In the genomic region with DNA sequence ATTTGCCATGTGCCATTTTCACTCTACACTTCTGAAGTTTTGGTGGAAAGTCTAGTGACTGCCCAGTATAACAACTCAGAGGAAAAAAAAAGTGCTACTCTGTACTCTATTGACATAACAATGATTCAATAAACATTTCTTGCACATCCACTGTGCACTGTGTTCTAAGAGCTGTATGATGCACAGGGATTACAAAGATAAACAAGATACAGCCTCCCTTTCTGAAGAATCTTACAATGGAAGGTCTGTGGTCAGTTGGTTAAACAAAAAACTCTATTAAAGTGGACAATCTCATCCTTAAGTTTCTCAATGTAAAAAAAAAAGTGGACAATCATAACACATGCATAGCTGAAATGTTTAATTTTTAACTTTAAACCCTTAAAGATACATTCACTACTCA, we compare ENCODE assay signal across 29 cellular contexts.
DNase-seq lines count a peak whose midpoint lies in the region; FAIRE-seq and TF ChIP-seq lines count a peak whose summit lies in the region.
"Had no signal": no experiment of that assay in that cellular context is flagged by ENCODE, and none has a peak within 500 bp of the region (broad histone marks: within the 10 kb centered on the region; RNA-seq: fewer than 3 reads in every experiment).

No MANE protein-coding gene starts in this region.

- no peak overlapping the region for H3K4me3 Mint-ChIP-seq in astrocyte (ENCODE audit: unreplicated experiment)
- H3K4me3 Mint-ChIP-seq: activated CD4-positive, alpha-beta T cell treated with anti-CD3 and anti-CD28 coated beads for 36 hours; immature natural killer cell; natural killer cell; T-helper 17 cell had no signal

- no peaks in the 10 kb centered on the region for H3K4me1 ChIP-seq in astrocyte (ENCODE audit: insufficient read depth, low read length)
- H3K4me1 ChIP-seq: BLaER1, left ventricle myocardium inferior, uterus had no signal

- H3K9me3 ChIP-seq in AG04450 (ENCODE audit: control insufficient read depth, insufficient read depth, low read length) (no peaks in the 10 kb centered on the region), astrocyte (ENCODE audit: insufficient read depth, low read depth, low read length) (no peaks in the 10 kb centered on the region)
- H3K9me3 ChIP-seq: BLaER1, left ventricle myocardium inferior, SJSA1, thoracic aorta, uterus had no signal

- H3K4me2 ChIP-seq in astrocyte (ENCODE audit: low read length), result no peak overlapping the region
- H3K4me2 ChIP-seq: BLaER1 had no signal

- no peaks in the 10 kb centered on the region for H4K20me1 ChIP-seq in astrocyte (ENCODE audit: insufficient read depth, low read length)
- H4K20me1 ChIP-seq: BLaER1 had no signal

- H3K36me3 Mint-ChIP-seq in astrocyte (ENCODE audit: low read depth, unreplicated experiment), result no peaks in the 10 kb centered on the region
- H3K36me3 Mint-ChIP-seq: natural killer cell had no signal

- no peaks in the 10 kb centered on the region for H3K79me2 ChIP-seq in astrocyte (ENCODE audit: insufficient read depth, low read length)

- H2AFZ ChIP-seq in astrocyte (ENCODE audit: low read depth, low read length), result no peak overlapping the region

- TF ChIP-seq CTCF in AG04450 (IDR thresholded peaks at IDR 0.05; ENCODE audit: low read depth, low read length) (no peak), astrocyte (IDR thresholded peaks at IDR 0.05; ENCODE audit: insufficient read depth, low read depth, low read length) (no peak), fibroblast of villous mesenchyme (IDR thresholded peaks at IDR 0.05; ENCODE audit: insufficient read depth, low read depth, low read length) (no peak)

- peaks cover 1% of the 10 kb centered on the region for H3K27me3 Mint-ChIP-seq in astrocyte (ENCODE audit: low read depth, unreplicated experiment)
- H3K27me3 Mint-ChIP-seq: T-helper 17 cell had no signal

- FAIRE-seq in H54 (lab: Jason Lieb, UNC) (peak; percentile 23), astrocyte (lab: Jason Lieb, UNC) (no peak)
- FAIRE-seq: A204.1, HTR-8/SVneo had no signal

- DNase-seq in AG04450 (ENCODE audit: low read depth, low spot score) (peak; percentile 78), H54 (ENCODE audit: insufficient read length, low spot score) (no peak), astrocyte (ENCODE audit: low read depth) (peak; percentile 44), fibroblast of villous mesenchyme (ENCODE audit: low read depth) (peak; percentile 83), GF-D8 (lab: John Stamatoyannopoulos, UW) (no peak), Kasumi-1 (lab: John Stamatoyannopoulos, UW) (no peak), NCI-H1092 treated with DMSO at 0.1 percent for 48 hours (lab: John Stamatoyannopoulos, UW) (no peak), NCI-H774 (lab: John Stamatoyannopoulos, UW) (no peak)
- DNase-seq: activated CD4-positive, alpha-beta T cell treated with anti-CD3 and anti-CD28 coated beads for 36 hours; activated CD8-positive, alpha-beta memory T cell treated with anti-CD3 and anti-CD28 coated beads for 24 hours; activated gamma-delta T cell treated with Interleukin-2 at 50 U/mL for 16 hours; activated T-cell treated with anti-CD3 and anti-CD28 coated beads, Interleukin-2, amount 50 U/mL, for 1 hour; COR-L47; cortex of kidney; hippocampal formation; immature natural killer cell; left ventricle myocardium inferior; natural killer cell; NCI-H1048; NCI-H187 treated with DMSO at 0.1 percent for 48 hours; NCI-H526 treated with DMSO at 0.1 percent for 48 hours; stimulated activated naive CD8-positive, alpha-beta T cell treated with anti-CD3 and anti-CD28 coated beads, Interleukin-15, Interleukin-2, amounts not matched to agents 100 U/mL and 50 U/mL, for 24 hours; T-helper 17 cell; uterus had no signal

- no peak overlapping the region for H3K9ac ChIP-seq in astrocyte (ENCODE audit: low read length)
- H3K9ac ChIP-seq: BLaER1 had no signal

- H3K27me3 ChIP-seq in AG04450 (ENCODE audit: control insufficient read depth, insufficient read depth, low read length) (peaks cover 3% of the 10 kb centered on the region), astrocyte (ENCODE audit: insufficient read depth, low read length) (no peaks in the 10 kb centered on the region)
- H3K27me3 ChIP-seq: BLaER1, SJSA1, uterus had no signal

- H3K36me3 ChIP-seq in astrocyte (ENCODE audit: insufficient read depth, low read length), result no peaks in the 10 kb centered on the region
- H3K36me3 ChIP-seq: BLaER1, left ventricle myocardium inferior, SJSA1, thoracic aorta, uterus had no signal

- no peak for TF ChIP-seq POLR2A in H54 (IDR thresholded peaks at IDR 0.05; ENCODE audit: low read depth, low read length)

- H3K27ac ChIP-seq in AG04450 (ENCODE audit: low read depth, low read length) (no peak overlapping the region), astrocyte (ENCODE audit: low read depth, low read length) (no peak overlapping the region)
- H3K27ac ChIP-seq: BLaER1, left ventricle myocardium inferior, SJSA1, thoracic aorta, uterus had no signal

- no peak overlapping the region for H3K4me3 ChIP-seq in AG04450 (ENCODE audit: low read depth, low read length)
- no peak overlapping the region for H3K4me3 ChIP-seq in astrocyte (ENCODE audit: insufficient read depth, low read depth, low read length)
- no peak overlapping the region for H3K4me3 ChIP-seq in fibroblast of villous mesenchyme (ENCODE audit: low read depth, low read length)
- H3K4me3 ChIP-seq: BLaER1, left ventricle myocardium inferior, SJSA1, thoracic aorta, uterus had no signal

- H3K4me1 Mint-ChIP-seq in astrocyte (ENCODE audit: low read depth, unreplicated experiment), result peaks cover 3% of the 10 kb centered on the region
- H3K4me1 Mint-ChIP-seq: activated CD4-positive, alpha-beta T cell treated with anti-CD3 and anti-CD28 coated beads for 36 hours; immature natural killer cell; natural killer cell; T-helper 17 cell had no signal

- H3K9me3 Mint-ChIP-seq in astrocyte (ENCODE audit: unreplicated experiment), result no peaks in the 10 kb centered on the region
- H3K9me3 Mint-ChIP-seq: immature natural killer cell, natural killer cell had no signal

- CTCF ChIA-PET in AG04450 (lab: Charles Lee), result no interaction called here

- no peak overlapping the region for H3K27ac Mint-ChIP-seq in astrocyte (ENCODE audit: unreplicated experiment)
- H3K27ac Mint-ChIP-seq: activated CD4-positive, alpha-beta T cell treated with anti-CD3 and anti-CD28 coated beads for 36 hours; immature natural killer cell; natural killer cell; T-helper 17 cell had no signal

- POLR2A ChIA-PET in AG04450 (lab: Yijun Ruan, JAX), result interaction anchor here (0.5 to 1.2 kb wide), 6 partner anchors 12 to 426 kb away, joined by 3 to 8 read pairs (median 4); no protein-coding TSS in a partner anchor

Comparison
In these comparisons a context has a peak if more than half of its experiments do, and no peak if none do; other contexts are left out.
1. DNase-seq: peak in AG04450 (single experiment), astrocyte (single experiment) and fibroblast of villous mesenchyme (single experiment); none in H54 (single experiment), GF-D8 (single experiment), Kasumi-1 (0 of 2), NCI-H1092 treated with DMSO at 0.1 percent for 48 hours (single experiment) and NCI-H774 (single experiment).